8 cellular contexts compared by ENCODE assay signal in genomic region chr5:91354867-91355266, GRCh38. TPM values are rescaled to one million over a fixed set of nuclear protein-coding genes. Genes with fewer than 3 reads are reported as not detected.
DNase-seq lines count a peak whose midpoint lies in the region; ATAC-seq, FAIRE-seq and TF ChIP-seq lines count a peak whose summit lies in the region.
"Not testable (repeated sequence)": the region's sequence is repeated elsewhere in the genome, so short reads cannot be mapped to it uniquely, and the experiment has no call there.

No MANE protein-coding gene starts in this region.

- H3K9me1 ChIP-seq in K562 (ENCODE audit: control insufficient read depth, insufficient read depth, low read length) = not testable (repeated sequence)

- DNase-seq in AML-193 (lab: John Stamatoyannopoulos, UW) (peak; percentile 19 to 25), MV-4-11 (lab: John Stamatoyannopoulos, UW) (peak; percentile 81), RPMI8226 (peak; percentile 48), mucosa of descending colon (peak in 1 of 3 donors; percentile 11)
- DNase-seq in K562 (ENCODE audit: extremely low read depth in 1 of 4, low spot score in 3 of 4) = not testable (repeated sequence)

- not testable (repeated sequence) for TF ChIP-seq RAD21 in K562 (CRISPR knock-in tag; conservative IDR thresholded peaks at IDR 0.05 in 1 of 2, IDR thresholded peaks at IDR 0.05 in 1 of 2)

- H3K9ac ChIP-seq in K562 (ENCODE audit: insufficient read depth in 1 of 2, low read depth in 2 of 2, low read length in 2 of 2) = not testable (repeated sequence)

- intact Hi-C loops in K562 (cut with micrococcal nuclease); mucosa of descending colon (cut with DNase I, micrococcal nuclease): not testable (repeated sequence)

- in situ Hi-C loops in K562 (cut with MboI) = not testable (repeated sequence)

- not testable (repeated sequence) for H2AFZ ChIP-seq in K562 (ENCODE audit: low read depth, low read length)

- TF ChIP-seq POLR2A in K562 (conservative IDR thresholded peaks at IDR 0.05) = not testable (repeated sequence)

- not testable (repeated sequence) for FAIRE-seq in K562 (lab: Jason Lieb, UNC)

- not testable (repeated sequence) for H4K20me1 ChIP-seq in K562 (replicated peaks; ENCODE audit: control insufficient read depth, insufficient read depth, low read length)

- POLR2A ChIA-PET in K562 (lab: Yijun Ruan, JAX) = interaction anchor here (1.4 to 1.9 kb wide), 2 partner anchors 12 to 26 kb away, joined by 3 to 6 read pairs; no protein-coding TSS in a partner anchor

- H3K4me1 ChIP-seq in K562 (replicated peaks in 1 of 2; ENCODE audit: control insufficient read depth in 2 of 2, insufficient read depth in 2 of 2, low read length in 2 of 2); mucosa of descending colon (ENCODE audit: low read depth): not testable (repeated sequence)

- BruUV-seq in K562 (replicated peaks; lab: Mats Ljungman, UMichigan) = not testable (repeated sequence)

- ATAC-seq in GM18867 (IDR thresholded peaks at IDR 0.05; ENCODE audit: unreplicated experiment) (peak; percentile 65), GM21786 (IDR thresholded peaks at IDR 0.05; ENCODE audit: unreplicated experiment) (peak; percentile 49), HG03378 (IDR thresholded peaks at IDR 0.05; ENCODE audit: unreplicated experiment) (peak; percentile 53), mucosa of descending colon (peak; percentile 25)
- not testable (repeated sequence) for ATAC-seq in K562

- TF ChIP-seq CTCF in K562 (IDR thresholded peaks at IDR 0.05 in 2 of 3, conservative IDR thresholded peaks at IDR 0.05 in 1 of 3; ENCODE audit: insufficient read depth in 2 of 3, low read depth in 1 of 3, low read length in 3 of 3); mucosa of descending colon (IDR thresholded peaks at IDR 0.05): not testable (repeated sequence)

- not testable (repeated sequence) for TF ChIP-seq EP300 in K562 (IDR thresholded peaks at IDR 0.05; ENCODE audit: low read length)

- H3K36me3 ChIP-seq in K562 (ENCODE audit: control insufficient read depth, insufficient read depth, low read length); mucosa of descending colon (ENCODE audit: low read depth): not testable (repeated sequence)

- H3K4me2 ChIP-seq in K562 (ENCODE audit: insufficient read depth, low read length) = not testable (repeated sequence)

- H3K27ac ChIP-seq in K562 (ENCODE audit: extremely low read depth, low read depth, low read length) = not testable (repeated sequence)

- 25% methylated on average over 3 of the region's 4 CpGs for WGBS in K562 (ENCODE audit: insufficient coverage, low coverage, missing lambda C conversion rate)

- not testable (repeated sequence) for H3K4me3 ChIP-seq in K562, mucosa of descending colon

- not testable (repeated sequence) for H3K27me3 ChIP-seq in K562 (ENCODE audit: control insufficient read depth in 2 of 2, insufficient read depth in 2 of 2, low read length in 2 of 2)

- H3K79me2 ChIP-seq in K562 (ENCODE audit: control insufficient read depth, insufficient read depth, low read length) = not testable (repeated sequence)

- CTCF ChIA-PET in K562 (lab: Yijun Ruan, JAX; ENCODE audit: low intra/inter-chr PET ratio) = not testable (repeated sequence)

- H3K9me3 ChIP-seq in K562 (replicated peaks; ENCODE audit: control insufficient read depth, insufficient read depth, low read depth, low read length); mucosa of descending colon: not testable (repeated sequence)

TF ChIP-seq in K562, 482 proteins besides CTCF, POLR2A, EP300 and RAD21:
- TF ChIP-seq ZNF384 (IDR thresholded peaks at IDR 0.05; ENCODE audit: low read depth, low read length) (peak; percentile 33; the same call in 1 of the 2 replicates), BHLHE40 (IDR thresholded peaks at IDR 0.05; ENCODE audit: low read length) (peak; percentile 76)
- TF ChIP-seq, protein P1, sequence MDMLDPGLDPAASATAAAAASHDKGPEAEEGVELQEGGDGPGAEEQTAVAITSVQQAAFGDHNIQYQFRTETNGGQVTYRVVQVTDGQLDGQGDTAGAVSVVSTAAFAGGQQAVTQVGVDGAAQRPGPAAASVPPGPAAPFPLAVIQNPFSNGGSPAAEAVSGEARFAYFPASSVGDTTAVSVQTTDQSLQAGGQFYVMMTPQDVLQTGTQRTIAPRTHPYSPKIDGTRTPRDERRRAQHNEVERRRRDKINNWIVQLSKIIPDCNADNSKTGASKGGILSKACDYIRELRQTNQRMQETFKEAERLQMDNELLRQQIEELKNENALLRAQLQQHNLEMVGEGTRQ (CRISPR knock-in tag; IDR thresholded peaks at IDR 0.05) = peak; percentile 38; the same call in 1 of the 2 replicates

RNA-seq across cellular contexts. Expression of gene ARRDC3, which starts 28.2 kb away (rescaled TPM):
- 71.8 and 190 TPM in 2 replicates for total RNA-seq in K562 (2011; cell fraction: chromatin; rRNA removed; ENCODE audit: low replicate concordance)
- 40.0 and 50.7 TPM in 2 replicates for total RNA-seq in K562 (2011; cell fraction: nucleolus; rRNA removed)
- 79.3 and 101 TPM in 2 replicates for total RNA-seq in K562 (2011; cell fraction: nucleoplasm; rRNA removed)
- total RNA-seq in K562 (2014; rRNA removed) (45.2 and 46.2 TPM in 2 replicates), K562 (2014; rRNA removed; fragmentation: Illumina TruSeq; extraction: Trizol) (54.4 and 58.1 TPM in 2 replicates), K562 (2015; rRNA removed; fragmentation: Illumina TruSeq; extraction: Trizol) (36.0 and 39.4 TPM in 2 replicates), K562 (2021) (42.1 and 49.1 TPM in 2 replicates), mucosa of descending colon (10 to 100 TPM; 32.5 to 39.6 (median 38.0) TPM)
- polyA plus RNA-seq in K562 (2011; rRNA removed) (40.4 and 41.0 TPM in 2 replicates), K562 (2014; fragmentation: Illumina TruSeq; extraction: Trizol) (19.3 and 25.5 TPM in 2 replicates), K562 (2014; fragmentation: Nextera tagmentation; extraction: Ambion mirVana) (10 to 100 TPM; 23.8 to 30.2 TPM), K562 (2014; rRNA removed) (15.3 and 15.9 TPM in 2 replicates)
- polyA plus RNA-seq in K562 (2011; cell fraction: cytosol; rRNA removed) = 6.3 and 18.7 TPM in 2 replicates
- 49.0 and 78.9 TPM in 2 replicates for polyA plus RNA-seq in K562 (2011; cell fraction: nucleus; rRNA removed)
- polyA plus RNA-seq in K562 (2012) = 27.7 and 35.0 TPM in 2 replicates
- 193 and 245 TPM in 2 replicates for polyA minus RNA-seq in K562 (2011; rRNA and poly(A)+ RNA removed)
- polyA minus RNA-seq in K562 (2011; cell fraction: cytosol; rRNA and poly(A)+ RNA removed) = 88.1 and 97.8 TPM in 2 replicates
- polyA minus RNA-seq in K562 (2011; cell fraction: nucleus; rRNA and poly(A)+ RNA removed) = 124 and 274 TPM in 2 replicates
